1 cellular context compared by ENCODE assay signal in the genomic region with DNA sequence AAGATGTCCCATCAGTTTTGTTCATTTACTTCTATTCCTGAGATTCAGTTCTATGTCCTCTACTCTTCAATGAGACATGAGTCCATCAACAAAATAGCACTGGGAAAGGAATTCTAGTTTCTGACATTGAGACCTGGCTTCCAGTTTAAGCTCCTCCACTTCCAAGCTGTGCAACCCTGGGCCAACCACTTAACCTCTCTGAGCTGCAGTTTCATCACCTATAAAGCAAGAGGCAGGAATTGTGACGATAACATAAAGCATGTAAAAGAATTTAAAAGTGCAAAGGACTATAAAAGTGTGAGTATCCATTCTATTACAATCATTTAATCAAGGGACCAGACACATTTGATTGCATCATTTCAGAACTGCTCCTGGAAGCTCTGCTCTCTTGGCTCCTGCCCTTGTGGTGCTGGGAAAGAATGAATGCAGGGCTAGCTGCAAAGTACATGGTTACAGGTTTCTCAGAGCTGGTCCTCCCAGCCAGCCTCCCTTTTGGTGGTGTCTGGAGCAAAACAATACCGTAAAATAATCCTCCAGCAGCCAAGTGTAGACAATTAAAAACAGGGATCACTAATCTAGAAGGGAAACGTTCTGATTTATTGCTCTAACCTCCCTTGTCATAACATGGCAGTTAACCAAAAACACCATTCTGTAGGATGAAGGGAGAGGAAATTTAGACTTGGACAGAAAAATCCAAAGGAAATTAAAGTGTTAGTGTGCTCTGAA.
TF ChIP-seq lines count a peak whose summit lies in the region.

No MANE protein-coding gene starts in this region.

TF ChIP-seq in K562, 482 proteins besides CTCF, POLR2A, EP300 and RAD21 (continued from another document and continues in another):
- TF ChIP-seq, protein P1, sequence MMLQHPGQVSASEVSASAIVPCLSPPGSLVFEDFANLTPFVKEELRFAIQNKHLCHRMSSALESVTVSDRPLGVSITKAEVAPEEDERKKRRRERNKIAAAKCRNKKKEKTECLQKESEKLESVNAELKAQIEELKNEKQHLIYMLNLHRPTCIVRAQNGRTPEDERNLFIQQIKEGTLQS (IDR thresholded peaks at IDR 0.05) = peak; percentile 77
- TF ChIP-seq, protein P1 (CRISPR knock-in tag; conservative IDR thresholded peaks at IDR 0.05) = no peak
- TF ChIP-seq PTTG1 (tag; IDR thresholded peaks at IDR 0.05; ENCODE audit: low read depth) = no peak
- TF ChIP-seq KDM1A (IDR thresholded peaks at IDR 0.05) = peak; percentile 51 to 73; a peak in 2 of 4 replicates
- TF ChIP-seq BCOR (IDR thresholded peaks at IDR 0.05) = peak; percentile 89
- no peak for TF ChIP-seq GMEB1 (CRISPR knock-in tag; IDR thresholded peaks at IDR 0.05)
- TF ChIP-seq FOSL1 (tag; conservative IDR thresholded peaks at IDR 0.05) = no peak
- no peak for TF ChIP-seq MECOM (CRISPR knock-in tag; IDR thresholded peaks at IDR 0.05)
- no peak for TF ChIP-seq PYGO2 (tag; IDR thresholded peaks at IDR 0.05)
- TF ChIP-seq HEY1 (CRISPR knock-in tag; IDR thresholded peaks at IDR 0.05; ENCODE audit: borderline replicate concordance) = no peak
- no peak for TF ChIP-seq ZBTB43 (CRISPR knock-in tag; IDR thresholded peaks at IDR 0.05)
- no peak for TF ChIP-seq FUS (optimal IDR thresholded peaks at IDR 0.05; ENCODE audit: low read depth, low read length)
- TF ChIP-seq ZNF124 (CRISPR knock-in tag; IDR thresholded peaks at IDR 0.05) = no peak
- TF ChIP-seq HDAC2 (IDR thresholded peaks at IDR 0.05) = 0 out of 2 replicates have a peak, but pooled peaks have one; percentile 44
- no peak for TF ChIP-seq NFATC3 (IDR thresholded peaks at IDR 0.05)
- TF ChIP-seq, protein P2, sequence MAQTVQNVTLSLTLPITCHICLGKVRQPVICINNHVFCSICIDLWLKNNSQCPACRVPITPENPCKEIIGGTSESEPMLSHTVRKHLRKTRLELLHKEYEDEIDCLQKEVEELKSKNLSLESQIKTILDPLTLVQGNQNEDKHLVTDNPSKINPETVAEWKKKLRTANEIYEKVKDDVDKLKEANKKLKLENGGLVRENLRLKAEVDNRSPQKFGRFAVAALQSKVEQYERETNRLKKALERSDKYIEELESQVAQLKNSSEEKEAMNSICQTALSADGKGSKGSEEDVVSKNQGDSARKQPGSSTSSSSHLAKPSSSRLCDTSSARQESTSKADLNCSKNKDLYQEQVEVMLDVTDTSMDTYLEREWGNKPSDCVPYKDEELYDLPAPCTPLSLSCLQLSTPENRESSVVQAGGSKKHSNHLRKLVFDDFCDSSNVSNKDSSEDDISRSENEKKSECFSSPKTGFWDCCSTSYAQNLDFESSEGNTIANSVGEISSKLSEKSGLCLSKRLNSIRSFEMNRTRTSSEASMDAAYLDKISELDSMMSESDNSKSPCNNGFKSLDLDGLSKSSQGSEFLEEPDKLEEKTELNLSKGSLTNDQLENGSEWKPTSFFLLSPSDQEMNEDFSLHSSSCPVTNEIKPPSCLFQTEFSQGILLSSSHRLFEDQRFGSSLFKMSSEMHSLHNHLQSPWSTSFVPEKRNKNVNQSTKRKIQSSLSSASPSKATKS (CRISPR knock-in tag; IDR thresholded peaks at IDR 0.05) = no peak
- no peak for TF ChIP-seq CBX2 (IDR thresholded peaks at IDR 0.05; ENCODE audit: insufficient read depth, low read length, poor library complexity, severe bottlenecking)
- TF ChIP-seq FOXO4 (CRISPR knock-in tag; IDR thresholded peaks at IDR 0.05) = no peak
- TF ChIP-seq RCOR1 (IDR thresholded peaks at IDR 0.05; ENCODE audit: borderline replicate concordance in 1 of 2, low read depth in 2 of 2, low read length in 2 of 2) = peak in 1 of 2 experiments; percentile 43; a peak in 1 of 4 replicates
- no peak for TF ChIP-seq AFF4 (CRISPR knock-in tag; IDR thresholded peaks at IDR 0.05)
- TF ChIP-seq FOXJ2 (tag; IDR thresholded peaks at IDR 0.05) = no peak
- TF ChIP-seq KDM2B (CRISPR knock-in tag; IDR thresholded peaks at IDR 0.05) = no peak
- TF ChIP-seq, protein P3, sequence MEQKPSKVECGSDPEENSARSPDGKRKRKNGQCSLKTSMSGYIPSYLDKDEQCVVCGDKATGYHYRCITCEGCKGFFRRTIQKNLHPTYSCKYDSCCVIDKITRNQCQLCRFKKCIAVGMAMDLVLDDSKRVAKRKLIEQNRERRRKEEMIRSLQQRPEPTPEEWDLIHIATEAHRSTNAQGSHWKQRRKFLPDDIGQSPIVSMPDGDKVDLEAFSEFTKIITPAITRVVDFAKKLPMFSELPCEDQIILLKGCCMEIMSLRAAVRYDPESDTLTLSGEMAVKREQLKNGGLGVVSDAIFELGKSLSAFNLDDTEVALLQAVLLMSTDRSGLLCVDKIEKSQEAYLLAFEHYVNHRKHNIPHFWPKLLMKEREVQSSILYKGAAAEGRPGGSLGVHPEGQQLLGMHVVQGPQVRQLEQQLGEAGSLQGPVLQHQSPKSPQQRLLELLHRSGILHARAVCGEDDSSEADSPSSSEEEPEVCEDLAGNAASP (IDR thresholded peaks at IDR 0.05) = no peak
- no peak for TF ChIP-seq NFRKB (IDR thresholded peaks at IDR 0.05; ENCODE audit: low read depth)
- no peak for TF ChIP-seq WHSC1 (IDR thresholded peaks at IDR 0.05; ENCODE audit: low read length)
- TF ChIP-seq HOMEZ (CRISPR knock-in tag; IDR thresholded peaks at IDR 0.05) = no peak
- TF ChIP-seq DNMT1 (IDR thresholded peaks at IDR 0.05) = no peak
- no peak for TF ChIP-seq SMARCB1 (IDR thresholded peaks at IDR 0.05; ENCODE audit: insufficient read length, low read depth)
- TF ChIP-seq, protein P4, sequence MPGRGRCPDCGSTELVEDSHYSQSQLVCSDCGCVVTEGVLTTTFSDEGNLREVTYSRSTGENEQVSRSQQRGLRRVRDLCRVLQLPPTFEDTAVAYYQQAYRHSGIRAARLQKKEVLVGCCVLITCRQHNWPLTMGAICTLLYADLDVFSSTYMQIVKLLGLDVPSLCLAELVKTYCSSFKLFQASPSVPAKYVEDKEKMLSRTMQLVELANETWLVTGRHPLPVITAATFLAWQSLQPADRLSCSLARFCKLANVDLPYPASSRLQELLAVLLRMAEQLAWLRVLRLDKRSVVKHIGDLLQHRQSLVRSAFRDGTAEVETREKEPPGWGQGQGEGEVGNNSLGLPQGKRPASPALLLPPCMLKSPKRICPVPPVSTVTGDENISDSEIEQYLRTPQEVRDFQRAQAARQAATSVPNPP (IDR thresholded peaks at IDR 0.05; ENCODE audit: borderline replicate concordance, insufficient read depth, insufficient read length) = no peak
- TF ChIP-seq POLR3G (IDR thresholded peaks at IDR 0.05; ENCODE audit: extremely low read depth, insufficient read length, insufficient replicate concordance) = no peak
- TF ChIP-seq, protein P5, sequence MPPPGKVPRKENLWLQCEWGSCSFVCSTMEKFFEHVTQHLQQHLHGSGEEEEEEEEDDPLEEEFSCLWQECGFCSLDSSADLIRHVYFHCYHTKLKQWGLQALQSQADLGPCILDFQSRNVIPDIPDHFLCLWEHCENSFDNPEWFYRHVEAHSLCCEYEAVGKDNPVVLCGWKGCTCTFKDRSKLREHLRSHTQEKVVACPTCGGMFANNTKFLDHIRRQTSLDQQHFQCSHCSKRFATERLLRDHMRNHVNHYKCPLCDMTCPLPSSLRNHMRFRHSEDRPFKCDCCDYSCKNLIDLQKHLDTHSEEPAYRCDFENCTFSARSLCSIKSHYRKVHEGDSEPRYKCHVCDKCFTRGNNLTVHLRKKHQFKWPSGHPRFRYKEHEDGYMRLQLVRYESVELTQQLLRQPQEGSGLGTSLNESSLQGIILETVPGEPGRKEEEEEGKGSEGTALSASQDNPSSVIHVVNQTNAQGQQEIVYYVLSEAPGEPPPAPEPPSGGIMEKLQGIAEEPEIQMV (tag; conservative IDR thresholded peaks at IDR 0.05; ENCODE audit: low read depth) = no peak
- TF ChIP-seq, protein P6, sequence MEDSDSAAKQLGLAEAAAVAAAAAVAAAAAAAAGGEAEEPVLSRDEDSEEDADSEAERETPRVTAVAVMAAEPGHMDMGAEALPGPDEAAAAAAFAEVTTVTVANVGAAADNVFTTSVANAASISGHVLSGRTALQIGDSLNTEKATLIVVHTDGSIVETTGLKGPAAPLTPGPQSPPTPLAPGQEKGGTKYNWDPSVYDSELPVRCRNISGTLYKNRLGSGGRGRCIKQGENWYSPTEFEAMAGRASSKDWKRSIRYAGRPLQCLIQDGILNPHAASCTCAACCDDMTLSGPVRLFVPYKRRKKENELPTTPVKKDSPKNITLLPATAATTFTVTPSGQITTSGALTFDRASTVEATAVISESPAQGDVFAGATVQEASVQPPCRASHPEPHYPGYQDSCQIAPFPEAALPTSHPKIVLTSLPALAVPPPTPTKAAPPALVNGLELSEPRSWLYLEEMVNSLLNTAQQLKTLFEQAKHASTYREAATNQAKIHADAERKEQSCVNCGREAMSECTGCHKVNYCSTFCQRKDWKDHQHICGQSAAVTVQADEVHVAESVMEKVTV (CRISPR knock-in tag; IDR thresholded peaks at IDR 0.05) = no peak
- TF ChIP-seq ZNF217 (CRISPR knock-in tag; IDR thresholded peaks at IDR 0.05) = no peak
- TF ChIP-seq, protein P7, sequence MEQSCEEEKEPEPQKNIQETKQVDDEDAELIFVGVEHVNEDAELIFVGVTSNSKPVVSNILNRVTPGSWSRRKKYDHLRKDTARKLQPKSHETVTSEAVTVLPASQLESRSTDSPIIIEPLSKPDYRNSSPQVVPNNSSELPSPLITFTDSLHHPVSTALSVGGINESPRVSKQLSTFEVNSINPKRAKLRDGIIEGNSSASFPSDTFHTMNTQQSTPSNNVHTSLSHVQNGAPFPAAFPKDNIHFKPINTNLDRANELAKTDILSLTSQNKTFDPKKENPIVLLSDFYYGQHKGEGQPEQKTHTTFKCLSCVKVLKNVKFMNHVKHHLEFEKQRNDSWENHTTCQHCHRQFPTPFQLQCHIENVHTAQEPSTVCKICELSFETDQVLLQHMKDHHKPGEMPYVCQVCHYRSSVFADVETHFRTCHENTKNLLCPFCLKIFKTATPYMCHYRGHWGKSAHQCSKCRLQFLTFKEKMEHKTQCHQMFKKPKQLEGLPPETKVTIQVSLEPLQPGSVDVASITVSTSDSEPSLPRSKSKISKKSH (CRISPR knock-in tag; IDR thresholded peaks at IDR 0.05) = no peak
